ENCODE assay signal across 1 cellular context in genomic region chr2:677056-677949, GRCh38.
TF ChIP-seq lines count a peak whose summit lies in the region.

Gene TMEM18, minus strand, starts transcription at chr2:677406. Its CDS starts 61 bp downstream, at chr2:677345.

TF ChIP-seq in K562, 482 proteins besides CTCF, POLR2A, EP300 and RAD21 (continued from another document and continues in another):
- TF ChIP-seq, protein P1, sequence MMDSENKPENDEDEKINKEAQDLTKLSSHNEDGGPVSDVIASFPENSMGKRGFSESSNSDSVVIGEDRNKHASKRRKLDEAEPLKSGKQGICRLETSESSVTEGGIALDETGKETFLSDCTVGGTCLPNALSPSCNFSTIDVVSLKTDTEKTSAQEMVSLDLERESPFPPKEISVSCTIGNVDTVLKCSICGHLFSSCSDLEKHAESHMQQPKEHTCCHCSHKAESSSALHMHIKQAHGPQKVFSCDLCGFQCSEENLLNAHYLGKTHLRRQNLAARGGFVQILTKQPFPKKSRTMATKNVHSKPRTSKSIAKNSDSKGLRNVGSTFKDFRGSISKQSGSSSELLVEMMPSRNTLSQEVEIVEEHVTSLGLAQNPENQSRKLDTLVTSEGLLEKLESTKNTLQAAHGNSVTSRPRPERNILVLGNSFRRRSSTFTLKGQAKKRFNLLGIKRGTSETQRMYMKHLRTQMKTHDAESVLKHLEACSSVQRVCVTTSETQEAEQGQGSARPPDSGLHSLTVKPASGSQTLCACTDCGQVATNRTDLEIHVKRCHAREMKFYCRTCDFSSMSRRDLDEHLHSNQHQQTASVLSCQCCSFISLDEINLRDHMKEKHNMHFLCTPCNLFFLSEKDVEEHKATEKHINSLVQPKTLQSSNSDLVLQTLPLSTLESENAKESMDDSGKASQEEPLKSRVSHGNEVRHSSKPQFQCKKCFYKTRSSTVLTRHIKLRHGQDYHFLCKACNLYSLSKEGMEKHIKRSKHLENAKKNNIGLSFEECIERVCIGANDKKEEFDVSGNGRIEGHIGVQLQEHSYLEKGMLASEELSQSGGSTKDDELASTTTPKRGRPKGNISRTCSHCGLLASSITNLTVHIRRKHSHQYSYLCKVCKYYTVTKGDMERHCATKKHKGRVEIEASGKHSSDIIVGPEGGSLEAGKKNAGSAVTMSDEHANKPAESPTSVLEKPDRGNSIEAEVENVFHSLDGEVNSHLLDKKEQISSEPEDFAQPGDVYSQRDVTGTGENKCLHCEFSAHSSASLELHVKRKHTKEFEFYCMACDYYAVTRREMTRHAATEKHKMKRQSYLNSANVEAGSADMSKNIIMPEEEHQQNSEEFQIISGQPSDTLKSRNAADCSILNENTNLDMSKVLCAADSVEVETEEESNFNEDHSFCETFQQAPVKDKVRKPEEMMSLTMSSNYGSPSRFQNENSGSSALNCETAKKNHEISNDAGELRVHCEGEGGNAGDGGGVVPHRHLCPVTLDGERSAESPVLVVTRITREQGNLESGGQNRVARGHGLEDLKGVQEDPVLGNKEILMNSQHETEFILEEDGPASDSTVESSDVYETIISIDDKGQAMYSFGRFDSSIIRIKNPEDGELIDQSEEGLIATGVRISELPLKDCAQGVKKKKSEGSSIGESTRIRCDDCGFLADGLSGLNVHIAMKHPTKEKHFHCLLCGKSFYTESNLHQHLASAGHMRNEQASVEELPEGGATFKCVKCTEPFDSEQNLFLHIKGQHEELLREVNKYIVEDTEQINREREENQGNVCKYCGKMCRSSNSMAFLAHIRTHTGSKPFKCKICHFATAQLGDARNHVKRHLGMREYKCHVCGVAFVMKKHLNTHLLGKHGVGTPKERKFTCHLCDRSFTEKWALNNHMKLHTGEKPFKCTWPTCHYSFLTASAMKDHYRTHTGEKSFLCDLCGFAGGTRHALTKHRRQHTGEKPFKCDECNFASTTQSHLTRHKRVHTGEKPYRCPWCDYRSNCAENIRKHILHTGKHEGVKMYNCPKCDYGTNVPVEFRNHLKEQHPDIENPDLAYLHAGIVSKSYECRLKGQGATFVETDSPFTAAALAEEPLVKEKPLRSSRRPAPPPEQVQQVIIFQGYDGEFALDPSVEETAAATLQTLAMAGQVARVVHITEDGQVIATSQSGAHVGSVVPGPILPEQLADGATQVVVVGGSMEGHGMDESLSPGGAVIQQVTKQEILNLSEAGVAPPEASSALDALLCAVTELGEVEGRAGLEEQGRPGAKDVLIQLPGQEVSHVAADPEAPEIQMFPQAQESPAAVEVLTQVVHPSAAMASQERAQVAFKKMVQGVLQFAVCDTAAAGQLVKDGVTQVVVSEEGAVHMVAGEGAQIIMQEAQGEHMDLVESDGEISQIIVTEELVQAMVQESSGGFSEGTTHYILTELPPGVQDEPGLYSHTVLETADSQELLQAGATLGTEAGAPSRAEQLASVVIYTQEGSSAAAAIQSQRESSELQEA (IDR thresholded peaks at IDR 0.05; ENCODE audit: low read depth): no peak
- TF ChIP-seq NELFE (IDR thresholded peaks at IDR 0.05; ENCODE audit: insufficient read depth, insufficient read length) (peak; percentile 52), SPI1 (IDR thresholded peaks at IDR 0.05; ENCODE audit: borderline replicate concordance, low read depth, low read length) (no peak), ZNF3 (CRISPR knock-in tag; IDR thresholded peaks at IDR 0.05) (no peak), IFI16 (CRISPR knock-in tag; IDR thresholded peaks at IDR 0.05) (no peak), MAFK (IDR thresholded peaks at IDR 0.05; ENCODE audit: low read length) (no peak), JUN (IDR thresholded peaks at IDR 0.05; ENCODE audit: borderline replicate concordance, low read depth, low read length) (peak; percentile 10; the same call in 1 of the 2 replicates), JUN (CRISPR knock-in tag; IDR thresholded peaks at IDR 0.05; ENCODE audit: borderline replicate concordance) (peak; percentile 92; the same call in 1 of the 2 replicates), HMGN3 (IDR thresholded peaks at IDR 0.05; ENCODE audit: borderline replicate concordance, extremely low read depth, insufficient read length, low read depth, low read length) (peak; percentile 45), POU5F1 (IDR thresholded peaks at IDR 0.05; ENCODE audit: borderline replicate concordance, low read depth, low read length, partially characterized antibody) (no peak), FOSL1 (tag; conservative IDR thresholded peaks at IDR 0.05) (no peak), NR3C1 (CRISPR knock-in tag; IDR thresholded peaks at IDR 0.05) (no peak), SRSF7 (optimal IDR thresholded peaks at IDR 0.05; ENCODE audit: low read depth, low read length) (no peak), SNAPC5 (CRISPR knock-in tag; IDR thresholded peaks at IDR 0.05) (no peak), MLLT1 (IDR thresholded peaks at IDR 0.05) (no peak), CBX5 (IDR thresholded peaks at IDR 0.05; ENCODE audit: borderline replicate concordance, low read depth) (no peak), KLF13 (tag; IDR thresholded peaks at IDR 0.05; ENCODE audit: borderline replicate concordance, low read depth) (peak; percentile 58; the same call in 1 of the 2 replicates), ZFX (CRISPR knock-in tag; IDR thresholded peaks at IDR 0.05) (peak; percentile 100), MAZ (CRISPR knock-in tag; conservative IDR thresholded peaks at IDR 0.05 in 1 of 2, IDR thresholded peaks at IDR 0.05 in 1 of 2) (peak; percentile 83 to 86), ELF4 (CRISPR knock-in tag; IDR thresholded peaks at IDR 0.05) (peak; percentile 67; the same call in 1 of the 2 replicates), BCOR (IDR thresholded peaks at IDR 0.05) (no peak; the same call in 1 of the 2 replicates), POLR2G (IDR thresholded peaks at IDR 0.05; ENCODE audit: low read depth, low read length) (peak; percentile 95), CBX1 (IDR thresholded peaks at IDR 0.05; ENCODE audit: low read depth) (peak; percentile 19; the same call in 1 of the 2 replicates), POLR2AphosphoS5 (IDR thresholded peaks at IDR 0.05; ENCODE audit: control insufficient read depth, insufficient read depth, low read depth, low read length) (peak; percentile 94), HMG20A (CRISPR knock-in tag; conservative IDR thresholded peaks at IDR 0.05) (no peak), ZNF780A (CRISPR knock-in tag; IDR thresholded peaks at IDR 0.05) (no peak), SOX6 (IDR thresholded peaks at IDR 0.05) (no peak; the same call in 1 of the 2 replicates), TAF15 (IDR thresholded peaks at IDR 0.05; ENCODE audit: low read depth, low read length) (no peak), RBBP5 (IDR thresholded peaks at IDR 0.05; ENCODE audit: borderline replicate concordance, insufficient read depth, low read length, poor library complexity, severe bottlenecking) (peak; percentile 73), GATAD2A (IDR thresholded peaks at IDR 0.05) (no peak), FOXA3 (CRISPR knock-in tag; conservative IDR thresholded peaks at IDR 0.05 in 1 of 2, IDR thresholded peaks at IDR 0.05 in 1 of 2) (peak in 1 of 2 experiments; percentile 74; a peak in 2 of 4 replicates), FOXP1 (CRISPR knock-in tag; IDR thresholded peaks at IDR 0.05) (peak; percentile 92), HDAC6 (IDR thresholded peaks at IDR 0.05; ENCODE audit: low read depth, low read length) (peak; percentile 51; the same call in 1 of the 2 replicates), ZNF324 (CRISPR knock-in tag; IDR thresholded peaks at IDR 0.05) (0 out of 2 replicates have a peak, but pooled peaks have one; percentile 13), ZBTB1 (CRISPR knock-in tag; IDR thresholded peaks at IDR 0.05; ENCODE audit: borderline replicate concordance, low read depth) (peak; percentile 61; the same call in 1 of the 2 replicates)
- TF ChIP-seq, protein P2, sequence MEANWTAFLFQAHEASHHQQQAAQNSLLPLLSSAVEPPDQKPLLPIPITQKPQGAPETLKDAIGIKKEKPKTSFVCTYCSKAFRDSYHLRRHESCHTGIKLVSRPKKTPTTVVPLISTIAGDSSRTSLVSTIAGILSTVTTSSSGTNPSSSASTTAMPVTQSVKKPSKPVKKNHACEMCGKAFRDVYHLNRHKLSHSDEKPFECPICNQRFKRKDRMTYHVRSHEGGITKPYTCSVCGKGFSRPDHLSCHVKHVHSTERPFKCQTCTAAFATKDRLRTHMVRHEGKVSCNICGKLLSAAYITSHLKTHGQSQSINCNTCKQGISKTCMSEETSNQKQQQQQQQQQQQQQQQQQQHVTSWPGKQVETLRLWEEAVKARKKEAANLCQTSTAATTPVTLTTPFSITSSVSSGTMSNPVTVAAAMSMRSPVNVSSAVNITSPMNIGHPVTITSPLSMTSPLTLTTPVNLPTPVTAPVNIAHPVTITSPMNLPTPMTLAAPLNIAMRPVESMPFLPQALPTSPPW (CRISPR knock-in tag; IDR thresholded peaks at IDR 0.05): peak; percentile 84
- TF ChIP-seq, protein P3, sequence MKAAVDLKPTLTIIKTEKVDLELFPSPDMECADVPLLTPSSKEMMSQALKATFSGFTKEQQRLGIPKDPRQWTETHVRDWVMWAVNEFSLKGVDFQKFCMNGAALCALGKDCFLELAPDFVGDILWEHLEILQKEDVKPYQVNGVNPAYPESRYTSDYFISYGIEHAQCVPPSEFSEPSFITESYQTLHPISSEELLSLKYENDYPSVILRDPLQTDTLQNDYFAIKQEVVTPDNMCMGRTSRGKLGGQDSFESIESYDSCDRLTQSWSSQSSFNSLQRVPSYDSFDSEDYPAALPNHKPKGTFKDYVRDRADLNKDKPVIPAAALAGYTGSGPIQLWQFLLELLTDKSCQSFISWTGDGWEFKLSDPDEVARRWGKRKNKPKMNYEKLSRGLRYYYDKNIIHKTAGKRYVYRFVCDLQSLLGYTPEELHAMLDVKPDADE (conservative IDR thresholded peaks at IDR 0.05; ENCODE audit: control insufficient read depth, low read depth, low read length): 0 out of 2 replicates have a peak, but pooled peaks have one; percentile 48
- TF ChIP-seq, protein P4, sequence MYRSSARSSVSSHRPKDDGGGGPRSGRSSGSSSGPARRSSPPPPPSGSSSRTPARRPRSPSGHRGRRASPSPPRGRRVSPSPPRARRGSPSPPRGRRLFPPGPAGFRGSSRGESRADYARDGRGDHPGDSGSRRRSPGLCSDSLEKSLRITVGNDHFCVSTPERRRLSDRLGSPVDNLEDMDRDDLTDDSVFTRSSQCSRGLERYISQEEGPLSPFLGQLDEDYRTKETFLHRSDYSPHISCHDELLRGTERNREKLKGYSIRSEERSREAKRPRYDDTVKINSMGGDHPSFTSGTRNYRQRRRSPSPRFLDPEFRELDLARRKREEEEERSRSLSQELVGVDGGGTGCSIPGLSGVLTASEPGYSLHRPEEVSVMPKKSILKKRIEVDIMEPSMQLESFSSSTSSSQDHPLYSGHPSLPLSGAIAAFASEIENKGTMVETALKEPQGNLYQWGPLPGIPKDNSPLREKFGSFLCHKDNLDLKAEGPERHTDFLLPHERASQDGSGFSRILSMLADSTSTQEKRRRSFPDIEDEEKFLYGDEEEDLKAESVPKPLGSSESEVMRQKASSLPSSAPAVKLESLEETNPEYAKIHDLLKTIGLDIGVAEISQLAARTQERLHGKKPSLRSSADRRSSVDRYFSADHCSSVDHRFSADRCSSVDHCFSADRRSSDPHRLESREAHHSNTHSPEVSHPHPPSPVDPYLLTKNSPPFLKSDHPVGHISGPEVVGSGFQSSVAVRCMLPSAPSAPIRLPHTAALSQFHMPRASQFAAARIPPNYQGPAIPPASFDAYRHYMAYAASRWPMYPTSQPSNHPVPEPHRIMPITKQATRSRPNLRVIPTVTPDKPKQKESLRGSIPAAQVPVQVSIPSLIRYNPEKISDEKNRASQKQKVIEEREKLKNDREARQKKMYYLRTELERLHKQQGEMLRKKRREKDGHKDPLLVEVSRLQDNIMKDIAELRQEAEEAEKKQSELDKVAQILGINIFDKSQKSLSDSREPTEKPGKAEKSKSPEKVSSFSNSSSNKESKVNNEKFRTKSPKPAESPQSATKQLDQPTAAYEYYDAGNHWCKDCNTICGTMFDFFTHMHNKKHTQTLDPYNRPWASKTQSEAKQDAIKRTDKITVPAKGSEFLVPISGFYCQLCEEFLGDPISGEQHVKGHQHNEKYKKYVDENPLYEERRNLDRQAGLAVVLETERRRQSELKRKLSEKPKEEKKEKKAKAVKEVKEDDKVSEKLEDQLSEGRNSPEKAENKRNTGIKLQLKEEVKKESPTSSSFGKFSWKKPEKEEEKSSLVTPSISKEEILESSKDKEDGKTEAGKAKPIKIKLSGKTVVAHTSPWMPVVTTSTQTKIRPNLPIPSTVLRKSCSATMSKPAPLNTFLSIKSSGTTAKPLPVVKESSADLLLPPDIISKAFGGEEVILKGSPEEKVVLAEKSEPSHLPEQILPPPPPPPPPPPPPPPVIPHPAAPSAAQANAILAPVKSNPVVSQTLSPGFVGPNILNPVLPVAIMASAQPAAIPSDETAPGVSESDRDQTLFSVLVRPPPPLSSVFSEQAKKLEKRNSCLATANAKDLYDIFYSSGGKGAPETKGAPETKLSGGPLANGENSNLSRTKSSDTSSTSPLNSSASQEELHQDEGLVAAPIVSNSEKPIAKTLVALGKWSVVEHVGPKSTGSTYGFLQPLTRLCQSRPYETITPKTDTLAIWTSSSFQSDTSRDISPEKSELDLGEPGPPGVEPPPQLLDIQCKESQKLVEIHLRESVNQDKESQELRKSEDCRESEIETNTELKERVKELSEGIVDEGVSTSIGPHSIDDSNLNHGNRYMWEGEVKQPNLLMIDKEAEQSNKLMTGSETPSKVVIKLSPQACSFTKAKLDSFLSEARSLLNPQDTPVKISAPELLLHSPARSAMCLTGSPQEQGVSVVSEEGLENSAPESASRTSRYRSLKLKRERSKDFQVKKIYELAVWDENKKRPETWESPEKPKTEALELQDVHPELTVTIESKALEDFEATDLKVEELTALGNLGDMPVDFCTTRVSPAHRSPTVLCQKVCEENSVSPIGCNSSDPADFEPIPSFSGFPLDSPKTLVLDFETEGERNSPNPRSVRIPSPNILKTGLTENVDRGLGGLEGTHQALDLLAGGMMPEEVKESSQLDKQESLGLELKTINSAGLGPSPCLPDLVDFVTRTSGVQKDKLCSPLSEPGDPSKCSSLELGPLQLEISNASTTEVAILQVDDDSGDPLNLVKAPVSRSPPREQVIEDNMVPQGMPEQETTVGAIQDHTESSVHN (IDR thresholded peaks at IDR 0.05; ENCODE audit: borderline replicate concordance in 1 of 2, low read depth in 1 of 2): peak in 1 of 2 experiments; percentile 74; a peak in 1 of 4 replicates
